Comparison of ENCODE assay signal across 21 cellular contexts in the genomic region with DNA sequence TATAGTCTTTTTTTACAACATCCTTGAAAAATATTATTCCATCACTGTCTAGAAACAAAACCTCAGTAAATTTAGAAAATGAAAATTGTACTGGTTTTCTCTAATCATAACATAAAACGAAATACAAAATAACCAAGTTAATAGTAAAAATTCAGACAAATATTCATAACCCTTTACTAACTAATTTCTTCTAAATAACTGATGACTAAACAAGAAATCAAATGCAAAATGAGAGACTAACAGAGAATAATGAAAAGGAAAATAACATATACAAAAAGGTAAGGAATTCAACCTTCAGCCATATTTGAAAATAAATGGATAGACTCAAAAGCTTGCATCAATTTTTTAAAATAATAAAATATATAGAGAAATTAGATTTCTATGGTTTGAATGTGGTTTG. TPM values are rescaled to one million over a fixed set of nuclear protein-coding genes. Genes with fewer than 3 reads are reported as not detected.
DNase-seq lines count a peak whose midpoint lies in the region; ATAC-seq, FAIRE-seq and TF ChIP-seq lines count a peak whose summit lies in the region.
"Had no signal": no experiment of that assay in that cellular context is flagged by ENCODE, and none has a peak within 500 bp of the region (broad histone marks: within the 10 kb centered on the region; RNA-seq: fewer than 3 reads in every experiment).

No MANE protein-coding gene starts in this region.

- no peak overlapping the region for H3K9ac ChIP-seq in K562 (ENCODE audit: insufficient read depth in 1 of 2, low read depth in 2 of 2, low read length in 2 of 2)
- H3K9ac ChIP-seq: GM23248 had no signal

- H3K27ac ChIP-seq in K562 (ENCODE audit: extremely low read depth, low read depth, low read length) (no peak overlapping the region), small intestine (ENCODE audit: low read depth in 1 of 2, low read length in 1 of 2) (no peak overlapping the region)
- H3K27ac ChIP-seq: GM23248 had no signal

- no peaks in the 10 kb centered on the region for H3K9me1 ChIP-seq in K562 (ENCODE audit: control insufficient read depth, insufficient read depth, low read length)

- no peak overlapping the region for H3K4me2 ChIP-seq in K562 (ENCODE audit: insufficient read depth, low read length)

- in situ Hi-C loops in K562 (cut with MboI), result no loop called here

- H3K27me3 ChIP-seq in K562 (ENCODE audit: control insufficient read depth in 2 of 2, insufficient read depth in 2 of 2, low read length in 2 of 2), result no peaks in the 10 kb centered on the region
- no peaks in the 10 kb centered on the region for H3K27me3 ChIP-seq in small intestine (ENCODE audit: control insufficient read depth in 2 of 2, insufficient read depth in 2 of 2, low read length in 2 of 2)

- TF ChIP-seq CTCF in K562 (IDR thresholded peaks at IDR 0.05 in 2 of 3, conservative IDR thresholded peaks at IDR 0.05 in 1 of 3; ENCODE audit: insufficient read depth in 2 of 3, low read depth in 1 of 3, low read length in 3 of 3), result no peak

- DNase-seq in K562 (ENCODE audit: extremely low read depth in 1 of 4, low spot score in 3 of 4) (no peak), small intestine (no peak), CD1c-positive myeloid dendritic cell (ENCODE audit: extremely low spot score) (no peak), NCI-H2171 treated with DMSO at 0.1 percent for 48 hours (lab: John Stamatoyannopoulos, UW) (no peak), left lobe of liver (ENCODE audit: low spot score) (no peak), SKM-1 (lab: John Stamatoyannopoulos, UW; ENCODE audit: unreplicated experiment) (no peak)
- DNase-seq: C1 segment of cervical spinal cord; Caco-2; CD4-positive, CD25-positive, alpha-beta regulatory T cell; CD8-positive, alpha-beta T cell; DMS153; DND-41; GDM1; GM23248; H7; HCEC 1CT had no signal

- CTCF ChIA-PET in K562 (lab: Yijun Ruan, JAX; ENCODE audit: low intra/inter-chr PET ratio), result no interaction called here

- H3K9me3 ChIP-seq in K562 (replicated peaks; ENCODE audit: control insufficient read depth, insufficient read depth, low read depth, low read length), result no peaks in the 10 kb centered on the region
- H3K9me3 ChIP-seq in small intestine (ENCODE audit: control insufficient read depth, low read depth), result no peaks in the 10 kb centered on the region
- H3K9me3 ChIP-seq: Caco-2 had no signal

- H3K36me3 ChIP-seq in K562 (ENCODE audit: control insufficient read depth, insufficient read depth, low read length) (no peaks in the 10 kb centered on the region), small intestine (ENCODE audit: control insufficient read depth in 2 of 2, insufficient read depth in 2 of 2, low read length in 2 of 2) (no peaks in the 10 kb centered on the region)

- TF ChIP-seq RAD21 in K562 (CRISPR knock-in tag; conservative IDR thresholded peaks at IDR 0.05 in 1 of 2, IDR thresholded peaks at IDR 0.05 in 1 of 2), result no peak

- intact Hi-C loops in K562 (cut with micrococcal nuclease), result no loop called here

- FAIRE-seq in G401.6 (lab: Jason Lieb, UNC) (peak; percentile 8), K562 (lab: Jason Lieb, UNC) (no peak), islet of Langerhans (lab: Jason Lieb, UNC) (peak; percentile 85), small intestine (lab: Jason Lieb, UNC) (peak; percentile 39)
- FAIRE-seq: GM12878, GM19239, H1 had no signal

- H2AFZ ChIP-seq in K562 (ENCODE audit: low read depth, low read length), result no peak overlapping the region
- H2AFZ ChIP-seq: GM23248 had no signal

- ATAC-seq in K562 (no peak), left lobe of liver (no peak)
- ATAC-seq: CD8-positive, alpha-beta T cell; GM12878 had no signal

- POLR2A ChIA-PET in K562 (lab: Yijun Ruan, JAX), result no interaction called here

- no peaks in the 10 kb centered on the region for H4K20me1 ChIP-seq in K562 (replicated peaks; ENCODE audit: control insufficient read depth, insufficient read depth, low read length)

- H3K4me3 ChIP-seq in K562, result no peak overlapping the region
- no peak overlapping the region for H3K4me3 ChIP-seq in small intestine (ENCODE audit: low read depth in 1 of 2, low read length in 2 of 2)
- H3K4me3 ChIP-seq: GM12878, GM23248 had no signal

- TF ChIP-seq EP300 in K562 (IDR thresholded peaks at IDR 0.05; ENCODE audit: low read length), result no peak

- H3K79me2 ChIP-seq in K562 (ENCODE audit: control insufficient read depth, insufficient read depth, low read length), result no peaks in the 10 kb centered on the region

- WGBS in K562 (ENCODE audit: insufficient coverage, low coverage, missing lambda C conversion rate), result 0% methylated on average over 1 of the region's 1 CpG
- WGBS in small intestine, 3 donors, result 84 to 94% (median 87%) methylated on average over 1 of the region's 1 CpG

- no peak for TF ChIP-seq POLR2A in K562 (conservative IDR thresholded peaks at IDR 0.05)

- no TSS peak for BruUV-seq in K562 (replicated peaks; lab: Mats Ljungman, UMichigan)

- H3K4me1 ChIP-seq in K562 (replicated peaks in 1 of 2; ENCODE audit: control insufficient read depth in 2 of 2, insufficient read depth in 2 of 2, low read length in 2 of 2), result no peaks in the 10 kb centered on the region
- no peaks in the 10 kb centered on the region for H3K4me1 ChIP-seq in small intestine (ENCODE audit: control insufficient read depth in 2 of 2, insufficient read depth in 1 of 2, low read depth in 1 of 2, low read length in 1 of 2)
- H3K4me1 ChIP-seq: Caco-2 had no signal

TF ChIP-seq in K562, 482 proteins besides CTCF, POLR2A, EP300 and RAD21:
- TF ChIP-seq ZNF316 (IDR thresholded peaks at IDR 0.05), result peak; percentile 78
- TF ChIP-seq RHOXF2B (CRISPR knock-in tag; conservative IDR thresholded peaks at IDR 0.05), result no peak
- TF ChIP-seq DDX20 (tag; IDR thresholded peaks at IDR 0.05; ENCODE audit: low read depth), result no peak
- TF ChIP-seq NFRKB (IDR thresholded peaks at IDR 0.05; ENCODE audit: low read depth), result no peak
- peak; percentile 37; the same call in 1 of the 2 replicates for TF ChIP-seq C11orf30 (IDR thresholded peaks at IDR 0.05; ENCODE audit: low read depth)
- no peak for TF ChIP-seq KHSRP (IDR thresholded peaks at IDR 0.05)
- TF ChIP-seq PYGO2 (tag; IDR thresholded peaks at IDR 0.05), result no peak

RNA-seq across cellular contexts. Expression of a gene that starts 18.6 kb away (rescaled TPM):
- total RNA-seq in K562 (2011; cell fraction: chromatin; rRNA removed; ENCODE audit: low replicate concordance), result 3.8 and 22.0 TPM in 2 replicates
- 2.5 and 4.9 TPM in 2 replicates for total RNA-seq in K562 (2011; cell fraction: nucleolus; rRNA removed)
- 7.3 and 11.1 TPM in 2 replicates for total RNA-seq in K562 (2011; cell fraction: nucleoplasm; rRNA removed)
- 9.6 and 10.5 TPM in 2 replicates for total RNA-seq in K562 (2014; rRNA removed)
- 14.9 and 17.8 TPM in 2 replicates for total RNA-seq in K562 (2014; rRNA removed; fragmentation: Illumina TruSeq; extraction: Trizol)
- total RNA-seq in K562 (2015; rRNA removed; fragmentation: Illumina TruSeq; extraction: Trizol), result 16.3 and 17.4 TPM in 2 replicates
- 8.6 TPM in 2 replicates for total RNA-seq in K562 (2021)
- 5.5 and 12.0 TPM in 2 replicates for polyA plus RNA-seq in K562 (2011; rRNA removed)
- polyA plus RNA-seq in K562 (2011; cell fraction: cytosol; rRNA removed), result 1.0 and 1.7 TPM in 2 replicates
- 4.1 and 4.7 TPM in 2 replicates for polyA plus RNA-seq in K562 (2011; cell fraction: nucleus; rRNA removed)
- 5.8 and 7.0 TPM in 2 replicates for polyA plus RNA-seq in K562 (2012)
- polyA plus RNA-seq in K562 (2014; fragmentation: Illumina TruSeq; extraction: Trizol), result 9.8 and 13.9 TPM in 2 replicates
- 1 to 10 TPM; 2.7 to 3.2 TPM for polyA plus RNA-seq in K562 (2014; fragmentation: Nextera tagmentation; extraction: Ambion mirVana)
- polyA plus RNA-seq in K562 (2014; rRNA removed), result 9.3 and 9.7 TPM in 2 replicates
- 16.6 and 22.1 TPM in 2 replicates for polyA minus RNA-seq in K562 (2011; rRNA and poly(A)+ RNA removed)
- 2.5 and 3.2 TPM in 2 replicates for polyA minus RNA-seq in K562 (2011; cell fraction: cytosol; rRNA and poly(A)+ RNA removed)
- 13.6 and 18.2 TPM in 2 replicates for polyA minus RNA-seq in K562 (2011; cell fraction: nucleus; rRNA and poly(A)+ RNA removed)
- 1 to 10 TPM; 3.2 to 5.4 (median 5.1) TPM for polyA plus RNA-seq in small intestine
- 3.2 TPM for total RNA-seq in left lobe of liver
